In genomic region chr10:83539528-83540308, GRCh38 we compare ENCODE assay signal across 8 cellular contexts.
A peak's percentile ranks its signal among the peaks of the same experiment; 100 is the strongest.
DNase-seq lines count a peak whose midpoint lies in the region; ATAC-seq and TF ChIP-seq lines count a peak whose summit lies in the region.

No MANE protein-coding gene starts in this region.

- H3K4me1 Mint-ChIP-seq in effector memory CD8-positive, alpha-beta T cell (ENCODE audit: low read depth in 2 of 2): no peaks in the 10 kb centered on the region

- TF ChIP-seq CTCF in BJ (IDR thresholded peaks at IDR 0.05; ENCODE audit: insufficient read depth, low read depth, low read length): no peak
- TF ChIP-seq CTCF in OCI-LY3 (IDR thresholded peaks at IDR 0.05; ENCODE audit: low read depth, low read length): no peak

- peak overlapping the region; percentile 72 for H3K27ac ChIP-seq in OCI-LY3 (ENCODE audit: low read length)

- H3K4me2 ChIP-seq in OCI-LY3 (ENCODE audit: low read length): peak overlapping the region; percentile 68

- H3K27me3 Mint-ChIP-seq in effector memory CD8-positive, alpha-beta T cell: no peaks in the 10 kb centered on the region

- no peak overlapping the region for H3K9ac ChIP-seq in OCI-LY3 (ENCODE audit: low read length)

- no peaks in the 10 kb centered on the region for H3K79me2 ChIP-seq in OCI-LY3 (ENCODE audit: low read length)

- H4K20me1 ChIP-seq in OCI-LY3 (ENCODE audit: insufficient read depth, low read length): no peaks in the 10 kb centered on the region

- DNase-seq in BJ (ENCODE audit: low read depth) (peak; percentile 74), islet precursor cell (peak; percentile 88), NCI-H2081 (lab: John Stamatoyannopoulos, UW) (no peak), OCI-M2 (lab: John Stamatoyannopoulos, UW; ENCODE audit: unreplicated experiment) (no peak), NCI-H1105 (lab: John Stamatoyannopoulos, UW) (no peak)
- no peak for DNase-seq in effector memory CD8-positive, alpha-beta T cell

- H3K4me3 Mint-ChIP-seq in effector memory CD8-positive, alpha-beta T cell: no peak overlapping the region

- H3K36me3 ChIP-seq in BJ (ENCODE audit: control insufficient read depth, insufficient read depth, low read length) (no peaks in the 10 kb centered on the region), OCI-LY3 (replicated peaks; ENCODE audit: low read depth, low read length) (no peaks in the 10 kb centered on the region)

- no peaks in the 10 kb centered on the region for H3K27me3 ChIP-seq in BJ (ENCODE audit: control insufficient read depth, insufficient read depth, low read length)
- H3K27me3 ChIP-seq in OCI-LY3 (ENCODE audit: low read depth, low read length): no peaks in the 10 kb centered on the region

- H2AFZ ChIP-seq in OCI-LY3 (ENCODE audit: low read depth, low read length): 0 out of 2 replicates have a peak overlapping the region, but pooled peaks have one; percentile 31

- ATAC-seq in GM21619 (IDR thresholded peaks at IDR 0.05; ENCODE audit: unreplicated experiment): peak; percentile 53
- ATAC-seq in effector memory CD8-positive, alpha-beta T cell (replicated peaks): no peak

- H3K9me3 Mint-ChIP-seq in effector memory CD8-positive, alpha-beta T cell: peaks cover 7% of the 10 kb centered on the region in 2 donors

- H3K36me3 Mint-ChIP-seq in effector memory CD8-positive, alpha-beta T cell (ENCODE audit: insufficient read depth): no peaks in the 10 kb centered on the region

- H3K27ac Mint-ChIP-seq in effector memory CD8-positive, alpha-beta T cell: no peak overlapping the region

- H3K4me3 ChIP-seq in BJ (ENCODE audit: low read depth, low read length) (no peak overlapping the region), OCI-LY3 (ENCODE audit: low read length) (peak overlapping the region; percentile 40; the same call in 1 of the 2 replicates)

- peaks cover 33% of the 10 kb centered on the region for H3K4me1 ChIP-seq in OCI-LY3 (ENCODE audit: low read length)

- H3K9me3 ChIP-seq in OCI-LY3 (ENCODE audit: insufficient read depth, low read length): no peaks in the 10 kb centered on the region

- CTCF ChIA-PET in BJ (lab: Yijun Ruan, JAX): interaction anchor here (1.7 kb wide), 1 partner anchor 332 kb away, joined by 9 read pairs; no protein-coding TSS in a partner anchor

- POLR2A ChIA-PET in BJ (lab: Charles Lee): no interaction called here

Comparison
In these comparisons a context has a peak if more than half of its experiments do, and no peak if none do; other contexts are left out.
1. DNase-seq: peak in BJ (single experiment) and islet precursor cell (single experiment); none in NCI-H2081 (0 of 2), OCI-M2 (single experiment), effector memory CD8-positive, alpha-beta T cell (0 of 3) and NCI-H1105 (single experiment).